In genomic region chr10:69338547-69339450, GRCh38 we compare ENCODE assay signal across 9 cellular contexts.
A peak's percentile ranks its signal among the peaks of the same experiment; 100 is the strongest.
DNase-seq lines count a peak whose midpoint lies in the region; ATAC-seq and TF ChIP-seq lines count a peak whose summit lies in the region.
"Had no signal": no experiment of that assay in that cellular context is flagged by ENCODE, and none has a peak within 500 bp of the region (broad histone marks: within the 10 kb centered on the region; RNA-seq: fewer than 3 reads in every experiment).

No MANE protein-coding gene starts in this region.

- H3K18ac ChIP-seq in mesendoderm (ENCODE audit: low read length), result peak overlapping the region; percentile 11

- H3K4ac ChIP-seq in mesendoderm (ENCODE audit: low read depth, low read length), result no peak overlapping the region

- H3K27me3 ChIP-seq in cardiac muscle cell (no peaks in the 10 kb centered on the region), breast epithelium (no peaks in the 10 kb centered on the region), mesendoderm (ENCODE audit: insufficient read depth, low read length, poor library complexity) (no peaks in the 10 kb centered on the region), upper lobe of right lung (no peaks in the 10 kb centered on the region)

- no peak for ATAC-seq in left ventricle myocardium superior
- no peak for ATAC-seq in upper lobe of right lung
- no peak for ATAC-seq in GM21528 (IDR thresholded peaks at IDR 0.05; ENCODE audit: low FRiP score, unreplicated experiment)
- no peak for ATAC-seq in HG02759 (IDR thresholded peaks at IDR 0.05; ENCODE audit: unreplicated experiment)

- TF ChIP-seq CTCF in cardiac muscle cell (IDR thresholded peaks at IDR 0.05; ENCODE audit: low read depth, low read length) (no peak), breast epithelium (IDR thresholded peaks at IDR 0.05) (no peak), upper lobe of right lung (IDR thresholded peaks at IDR 0.05) (no peak)

- H3K4me1 ChIP-seq in cardiac muscle cell (ENCODE audit: low read depth) (peaks cover 39% of the 10 kb centered on the region), breast epithelium (peaks cover 22 to 50% of the 10 kb centered on the region in 2 donors), mesendoderm (ENCODE audit: control insufficient read depth, low read depth, low read length) (peaks cover 20% of the 10 kb centered on the region), upper lobe of right lung (peaks cover 58% of the 10 kb centered on the region)

- H3K23ac ChIP-seq in mesendoderm (ENCODE audit: low read length), result no peak overlapping the region

- WGBS in mesendoderm (ENCODE audit: extremely low coverage, insufficient coverage, low lambda C conversion rate), result no CpG with 5 or more reads among the region's 9 CpGs

- H3K79me1 ChIP-seq in mesendoderm (ENCODE audit: low read length), result peaks cover 17% of the 10 kb centered on the region

- no peak for DNase-seq in cardiac muscle cell (ENCODE audit: low read depth in 1 of 2, low spot score in 1 of 2)
- no peak for DNase-seq in left ventricle myocardium superior
- no peak for DNase-seq in breast epithelium (ENCODE audit: low spot score in 2 of 2)
- no peak for DNase-seq in mesendoderm
- no peak for DNase-seq in upper lobe of right lung
- DNase-seq in NCI-H1694 (lab: John Stamatoyannopoulos, UW), result no peak
- DNase-seq: DMS153 had no signal

- no peak overlapping the region for H4K5ac ChIP-seq in mesendoderm (ENCODE audit: low read length)

- no peak overlapping the region for H2BK120ac ChIP-seq in mesendoderm (ENCODE audit: low read depth, low read length)

- peak overlapping the region; percentile 78 for H3K27ac ChIP-seq in cardiac muscle cell
- H3K27ac ChIP-seq in breast epithelium, result peak overlapping the region; percentile 55 to 63
- no peak overlapping the region for H3K27ac ChIP-seq in mesendoderm (ENCODE audit: low read depth, low read length)
- H3K27ac ChIP-seq in upper lobe of right lung, result peak overlapping the region; percentile 68

- H3K79me2 ChIP-seq in mesendoderm (ENCODE audit: control insufficient read depth, insufficient read depth, low read length), result peaks cover 93% of the 10 kb centered on the region

- H3K4me2 ChIP-seq in mesendoderm (ENCODE audit: low read length), result no peak overlapping the region

- H3K9me3 ChIP-seq in cardiac muscle cell (ENCODE audit: low read depth) (no peaks in the 10 kb centered on the region), breast epithelium (no peaks in the 10 kb centered on the region), upper lobe of right lung (no peaks in the 10 kb centered on the region)

- H3K9ac ChIP-seq in mesendoderm (ENCODE audit: low read length), result no peak overlapping the region

- TF ChIP-seq POLR2A in breast epithelium (IDR thresholded peaks at IDR 0.05), result no peak

- intact Hi-C loops in left ventricle myocardium superior (cut with micrococcal nuclease), result no loop called here
- intact Hi-C loops in breast epithelium (cut with DNase I; ENCODE audit: low total_unique reads), result no loop called here
- intact Hi-C loops in upper lobe of right lung (cut with DNase I), result no loop called here

- H4K8ac ChIP-seq in mesendoderm (ENCODE audit: low read depth, low read length), result no peak overlapping the region

- no peak overlapping the region for H2BK15ac ChIP-seq in mesendoderm (replicated peaks; ENCODE audit: low read depth)

- peaks cover under 1% of the 10 kb centered on the region for H3K36me3 ChIP-seq in cardiac muscle cell
- no peaks in the 10 kb centered on the region for H3K36me3 ChIP-seq in breast epithelium
- H3K36me3 ChIP-seq in mesendoderm (ENCODE audit: control insufficient read depth, insufficient read depth, low read length), result no peaks in the 10 kb centered on the region
- H3K36me3 ChIP-seq in upper lobe of right lung, result no peaks in the 10 kb centered on the region

- no peak overlapping the region for H3K4me3 ChIP-seq in cardiac muscle cell
- H3K4me3 ChIP-seq in breast epithelium, result no peak overlapping the region
- H3K4me3 ChIP-seq in mesendoderm (ENCODE audit: low read length), result no peak overlapping the region
- no peak overlapping the region for H3K4me3 ChIP-seq in upper lobe of right lung

- peak overlapping the region; percentile 44 for H3K56ac ChIP-seq in mesendoderm (ENCODE audit: low read length)

- no peak overlapping the region for H2AK5ac ChIP-seq in mesendoderm (ENCODE audit: low read length)

- no peak overlapping the region for H2BK5ac ChIP-seq in mesendoderm (ENCODE audit: low read length)
